28 cellular contexts compared by ENCODE assay signal in the genomic region with DNA sequence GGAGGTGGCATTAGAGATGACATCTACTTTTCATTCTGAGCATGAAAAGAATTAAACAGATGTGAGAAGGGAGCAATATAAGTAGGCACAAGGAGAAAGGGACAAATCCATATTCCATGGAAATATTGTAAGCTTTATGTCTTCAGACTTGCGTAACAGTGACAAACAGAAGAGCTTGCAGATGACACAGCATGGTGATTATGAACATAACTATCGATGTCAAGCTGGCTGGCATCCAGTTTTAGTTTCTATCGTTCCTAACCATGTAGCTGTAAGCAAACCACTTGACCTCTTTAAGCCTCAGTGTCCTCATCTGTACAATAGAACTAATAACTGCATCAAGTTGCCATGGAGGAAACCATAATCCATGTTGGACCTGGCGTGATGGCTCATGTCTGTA.
"Had no signal": no experiment of that assay in that cellular context is flagged by ENCODE, and none has a peak within 500 bp of the region (broad histone marks: within the 10 kb centered on the region; RNA-seq: fewer than 3 reads in every experiment).

No MANE protein-coding gene starts in this region.

- DNase-seq: activated B cell treated with CpG ODN at 0.5 μM for 24 hours; activated CD4-positive, alpha-beta T cell treated with anti-CD3 and anti-CD28 coated beads for 4 hours; activated CD4-positive, alpha-beta T cell treated with anti-CD3 and anti-CD28 coated beads, Interleukin-2, amount 50 U/mL, for 48 hours; activated CD8-positive, alpha-beta memory T cell treated with anti-CD3 and anti-CD28 coated beads, Interleukin-2, amount 50 U/mL, for 48 hours; activated naive CD4-positive, alpha-beta T cell; activated T-cell treated with anti-CD3 and anti-CD28 coated beads, Interleukin-2, amount 50 U/mL, for 4 hours; adrenal gland; cortex of kidney; effector CD4-positive, alpha-beta T cell; heart right ventricle; left colon; mesendoderm; mucosa of descending colon; nucleus accumbens; right lobe of liver; small intestine; stimulated activated CD4-positive, alpha-beta T cell treated with anti-CD3 and anti-CD28 coated beads, Interleukin-2, amount 100 ng/mL, for 24 hours; stomach; T1000 had no signal

- H3K4me3 Mint-ChIP-seq: activated B cell treated with CpG ODN at 0.5 μM for 24 hours; activated naive CD8-positive, alpha-beta T cell; activated T-cell treated with anti-CD3 and anti-CD28 coated beads, Interleukin-2, amount 50 U/mL, for 4 hours; stimulated activated memory B cell treated with anti-CD40 and anti-IgM and Interleukin-4, amounts not matched to agents 10 μg/mL and 1 μg/mL and 100 μg/mL, for 72 hours; T-helper 1 cell treated with Interleukin-12 subunit alpha and Interleukin-12 subunit beta and Interleukin-4 antibody, amounts not matched to agents 30 μg/mL and 1 μg/mL, for 36 hours had no signal

- H3K27me3 ChIP-seq: adrenal gland, breast epithelium, heart right ventricle, right lobe of liver, stomach, suprapubic skin, tibial nerve had no signal

- H3K36me3 Mint-ChIP-seq: stimulated activated memory B cell treated with anti-CD40 and anti-IgM and Interleukin-4, amounts not matched to agents 10 μg/mL and 1 μg/mL and 100 μg/mL, for 72 hours had no signal

- H3K36me3 ChIP-seq: adrenal gland, breast epithelium, heart right ventricle, right lobe of liver, stomach, suprapubic skin, tibial nerve had no signal

- H3K27me3 Mint-ChIP-seq: activated B cell treated with CpG ODN at 0.5 μM for 24 hours; activated naive CD8-positive, alpha-beta T cell; stimulated activated memory B cell treated with anti-CD40 and anti-IgM and Interleukin-4, amounts not matched to agents 10 μg/mL and 1 μg/mL and 100 μg/mL, for 72 hours had no signal

- H3K79me2 ChIP-seq: parathyroid adenoma had no signal

- H2AFZ ChIP-seq: parathyroid adenoma had no signal

- H3K4me3 ChIP-seq: adrenal gland, breast epithelium, heart right ventricle, mucosa of descending colon, right lobe of liver, stomach, suprapubic skin, tibial nerve had no signal

- H3K4me1 ChIP-seq: adrenal gland, breast epithelium, heart right ventricle, parathyroid adenoma, right lobe of liver, stomach, suprapubic skin, tibial nerve had no signal

- H3K27ac ChIP-seq: adrenal gland, breast epithelium, heart right ventricle, parathyroid adenoma, right lobe of liver, stomach, suprapubic skin, tibial nerve had no signal

- H3K9ac ChIP-seq: parathyroid adenoma had no signal

- ATAC-seq: activated T-cell treated with anti-CD3 and anti-CD28 coated beads, Interleukin-2, amount 50 U/mL, for 4 hours; esophagus mucosa; heart right ventricle; left colon; mucosa of descending colon; right lobe of liver; stimulated activated memory B cell treated with anti-CD40 and anti-IgM and Interleukin-4, amounts not matched to agents 10 μg/mL and 1 μg/mL and 100 μg/mL, for 72 hours had no signal

- H3K4me1 Mint-ChIP-seq: activated B cell treated with CpG ODN at 0.5 μM for 24 hours; stimulated activated memory B cell treated with anti-CD40 and anti-IgM and Interleukin-4, amounts not matched to agents 10 μg/mL and 1 μg/mL and 100 μg/mL, for 72 hours had no signal

- H3K9me3 ChIP-seq: adrenal gland, mucosa of descending colon, right lobe of liver, suprapubic skin had no signal

- H3K27ac Mint-ChIP-seq: activated B cell treated with CpG ODN at 0.5 μM for 24 hours; activated naive CD8-positive, alpha-beta T cell; activated T-helper 2 cell treated with anti-CD3 and anti-CD28 coated beads, Interferon-gamma antibody, Interleukin-2, Interleukin-4, amounts not matched to agents 10 μg/mL and 5 μg/mL and 100 μg/mL, durations not matched to agents 14 hours and 24 hours and 36 hours; stimulated activated memory B cell treated with anti-CD40 and anti-IgM and Interleukin-4, amounts not matched to agents 10 μg/mL and 1 μg/mL and 100 μg/mL, for 72 hours; T-helper 1 cell treated with Interleukin-12 subunit alpha and Interleukin-12 subunit beta and Interleukin-4 antibody, amounts not matched to agents 30 μg/mL and 1 μg/mL, for 36 hours had no signal
